ENCODE assay signal across 7 cellular contexts in genomic region chr2:231670892-231671616, GRCh38. TPM values are rescaled to one million over a fixed set of nuclear protein-coding genes. Genes with fewer than 3 reads are reported as not detected.
A peak's percentile ranks its signal among the peaks of the same experiment; 100 is the strongest.
DNase-seq lines count a peak whose midpoint lies in the region; ATAC-seq, FAIRE-seq and TF ChIP-seq lines count a peak whose summit lies in the region.

No MANE protein-coding gene starts in this region.

- peak; percentile 33 for TF ChIP-seq CTCF in VCaP (conservative IDR thresholded peaks at IDR 0.05)

- no peak for FAIRE-seq in H54 (lab: Jason Lieb, UNC)

- H3K27ac ChIP-seq in VCaP: no peak overlapping the region

- TF ChIP-seq POLR2A in H54 (IDR thresholded peaks at IDR 0.05; ENCODE audit: low read depth, low read length): no peak

- peak; percentile 7 for ATAC-seq in GM18870 (IDR thresholded peaks at IDR 0.05; ENCODE audit: unreplicated experiment)
- ATAC-seq in HG02943 (IDR thresholded peaks at IDR 0.05; ENCODE audit: low read depth, unreplicated experiment): peak; percentile 2

- DNase-seq in lung microvascular endothelial cell (ENCODE audit: low read depth in 2 of 2) (peak; percentile 29 to 54), NCI-H1092 (lab: John Stamatoyannopoulos, UW) (no peak), NCI-H1930 (lab: John Stamatoyannopoulos, UW) (no peak), H54 (ENCODE audit: insufficient read length, low spot score) (no peak)

RNA-seq across cellular contexts. Expression of gene PTMA, which starts 37.3 kb away (rescaled TPM):
- total RNA-seq in lung microvascular endothelial cell: 822 and 928 TPM in 2 replicates

Comparison
In these comparisons a context has a peak if more than half of its experiments do, and no peak if none do; other contexts are left out.
1. DNase-seq: peak in lung microvascular endothelial cell (2 of 2); none in NCI-H1092 (single experiment), NCI-H1930 (0 of 2) and H54 (single experiment).